18 cellular contexts compared by ENCODE assay signal in the genomic region with DNA sequence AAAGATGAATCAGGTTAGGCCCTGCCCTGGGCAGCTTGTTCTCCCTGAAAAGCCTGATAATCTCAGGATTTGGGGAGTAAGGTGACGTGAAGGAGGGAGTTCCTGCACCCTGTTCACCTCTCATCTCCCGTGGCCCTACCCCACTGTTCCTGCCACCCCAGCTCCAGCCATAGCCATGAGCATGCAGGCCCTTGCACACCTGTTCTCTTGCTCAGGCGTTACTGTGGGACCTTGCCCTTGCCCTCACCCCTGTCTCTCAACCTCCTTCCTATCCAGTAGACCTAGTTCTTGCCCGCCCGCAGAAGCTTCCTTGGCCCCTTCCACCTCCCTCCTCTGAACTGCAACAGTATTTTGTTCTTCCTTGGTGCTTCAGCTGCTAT. TPM values are rescaled to one million over a fixed set of nuclear protein-coding genes. Genes with fewer than 3 reads are reported as not detected.
DNase-seq lines count a peak whose midpoint lies in the region; ATAC-seq and TF ChIP-seq lines count a peak whose summit lies in the region.
"Had no signal": no experiment of that assay in that cellular context is flagged by ENCODE, and none has a peak within 500 bp of the region (broad histone marks: within the 10 kb centered on the region; RNA-seq: fewer than 3 reads in every experiment).

No MANE protein-coding gene starts in this region.

- H3K36me3 Mint-ChIP-seq in CD4-positive, alpha-beta memory T cell: no peaks in the 10 kb centered on the region
- H3K36me3 Mint-ChIP-seq in stimulated activated naive B cell treated with anti-CD40 and anti-IgM and Interleukin-4, amounts not matched to agents 10 μg/mL and 1 μg/mL and 100 μg/mL, for 72 hours: no peaks in the 10 kb centered on the region

- H3K27ac ChIP-seq in CD4-positive, alpha-beta memory T cell (ENCODE audit: low read depth, low read length): no peak overlapping the region
- H3K27ac ChIP-seq in ascending aorta (peak overlapping the region; percentile 36 to 79), right lobe of liver (peak overlapping the region in 2 of 3 donors; percentile 54 to 100)
- H3K27ac ChIP-seq: GM23248 had no signal

- peaks cover 0 to 13% (median 7%) of the 10 kb centered on the region in 4 donors for H3K4me1 Mint-ChIP-seq in CD4-positive, alpha-beta memory T cell
- H3K4me1 Mint-ChIP-seq in stimulated activated naive B cell treated with anti-CD40 and anti-IgM and Interleukin-4, amounts not matched to agents 10 μg/mL and 1 μg/mL and 100 μg/mL, for 72 hours: peaks cover 4 to 9% of the 10 kb centered on the region in 2 donors

- POLR2A ChIA-PET in CD4-positive, alpha-beta memory T cell (lab: Charles Lee; ENCODE audit: partially characterized antibody): interaction anchor here (1.2 kb wide), 1 partner anchor 76 kb away, joined by 3 read pairs; no protein-coding TSS in a partner anchor

- WGBS in right lobe of liver (ENCODE audit: insufficient coverage, low coverage, low lambda C conversion rate, missing lambda C conversion rate): 78% methylated on average over 4 of the region's 5 CpGs

- no peaks in the 10 kb centered on the region for H3K27me3 Mint-ChIP-seq in CD4-positive, alpha-beta memory T cell
- peaks cover 10 to 14% of the 10 kb centered on the region in 2 donors for H3K27me3 Mint-ChIP-seq in stimulated activated naive B cell treated with anti-CD40 and anti-IgM and Interleukin-4, amounts not matched to agents 10 μg/mL and 1 μg/mL and 100 μg/mL, for 72 hours
- H3K27me3 Mint-ChIP-seq: progenitor cell of endocrine pancreas had no signal

- peak overlapping the region in 7 of 8 donors; percentile 6 to 71 (median 26) for H3K4me3 Mint-ChIP-seq in CD4-positive, alpha-beta memory T cell
- H3K4me3 Mint-ChIP-seq in stimulated activated naive B cell treated with anti-CD40 and anti-IgM and Interleukin-4, amounts not matched to agents 10 μg/mL and 1 μg/mL and 100 μg/mL, for 72 hours: no peak overlapping the region

- H3K4me3 ChIP-seq in CD4-positive, alpha-beta memory T cell (ENCODE audit: low read length in 2 of 2): no peak overlapping the region
- H3K4me3 ChIP-seq in ascending aorta (no peak overlapping the region), right lobe of liver (no peak overlapping the region)

- H3K27me3 ChIP-seq in CD4-positive, alpha-beta memory T cell (ENCODE audit: insufficient read depth, low read length): no peaks in the 10 kb centered on the region
- no peaks in the 10 kb centered on the region for H3K27me3 ChIP-seq in ascending aorta
- H3K27me3 ChIP-seq in right lobe of liver: no peaks in the 10 kb centered on the region
- H3K27me3 ChIP-seq: BLaER1, testis had no signal

- TF ChIP-seq POLR2A in right lobe of liver (IDR thresholded peaks at IDR 0.05): no peak

- no peaks in the 10 kb centered on the region for H3K9me3 ChIP-seq in CD4-positive, alpha-beta memory T cell (ENCODE audit: control insufficient read depth in 1 of 2, low read length in 2 of 2)
- H3K9me3 ChIP-seq in ascending aorta (no peaks in the 10 kb centered on the region), right lobe of liver (no peaks in the 10 kb centered on the region)
- H3K9me3 ChIP-seq: BLaER1, testis had no signal

- H3K36me3 ChIP-seq in CD4-positive, alpha-beta memory T cell (ENCODE audit: insufficient read depth, low read length): no peaks in the 10 kb centered on the region
- H3K36me3 ChIP-seq in ascending aorta (peaks cover 14 to 20% of the 10 kb centered on the region in 2 donors), right lobe of liver (peaks cover 0 to 48% (median 17%) of the 10 kb centered on the region in 4 donors)

- H3K9me3 Mint-ChIP-seq in CD4-positive, alpha-beta memory T cell: no peaks in the 10 kb centered on the region
- H3K9me3 Mint-ChIP-seq in stimulated activated naive B cell treated with anti-CD40 and anti-IgM and Interleukin-4, amounts not matched to agents 10 μg/mL and 1 μg/mL and 100 μg/mL, for 72 hours: no peaks in the 10 kb centered on the region
- H3K9me3 Mint-ChIP-seq: activated naive CD4-positive, alpha-beta T cell treated with anti-CD3 and anti-CD28 coated beads for 36 hours had no signal

- intact Hi-C loops in CD4-positive, alpha-beta memory T cell (cut with micrococcal nuclease): loop anchor here (2.0 kb wide), 1 partner anchor 77 kb away; no protein-coding TSS in a partner anchor
- intact Hi-C loops in ascending aorta (cut with DNase I): loop anchor here (2.0 kb wide), 1 partner anchor 13 kb away; no protein-coding TSS in a partner anchor
- intact Hi-C loops in right lobe of liver (cut with DNase I): loop anchor here (5.0 kb wide), 2 partner anchors 61 to 71 kb away; no protein-coding TSS in a partner anchor

- CTCF ChIA-PET in CD4-positive, alpha-beta memory T cell (lab: Charles Lee; ENCODE audit: partially characterized antibody): interaction anchor here (0.8 to 9.6 kb wide), 15 partner anchors 10 to 120 kb away, joined by 3 to 166 read pairs (median 3); no protein-coding TSS in a partner anchor

- TF ChIP-seq CTCF in ascending aorta (IDR thresholded peaks at IDR 0.05): no peak
- TF ChIP-seq CTCF in right lobe of liver (IDR thresholded peaks at IDR 0.05): no peak

- peak in 2 of 4 donors; percentile 0 to 1 for ATAC-seq in right lobe of liver
- no peak for ATAC-seq in stimulated activated naive B cell treated with anti-CD40 and anti-IgM and Interleukin-4, amounts not matched to agents 10 μg/mL and 1 μg/mL and 100 μg/mL, for 72 hours (replicated peaks)
- no peak for ATAC-seq in HG02852 (IDR thresholded peaks at IDR 0.05; ENCODE audit: unreplicated experiment)

- H3K27ac Mint-ChIP-seq in CD4-positive, alpha-beta memory T cell: peak overlapping the region in 2 of 7 donors; percentile 44 to 69
- H3K27ac Mint-ChIP-seq in stimulated activated naive B cell treated with anti-CD40 and anti-IgM and Interleukin-4, amounts not matched to agents 10 μg/mL and 1 μg/mL and 100 μg/mL, for 72 hours: peak overlapping the region; percentile 37
- H3K27ac Mint-ChIP-seq: activated naive CD4-positive, alpha-beta T cell treated with anti-CD3 and anti-CD28 coated beads for 36 hours; progenitor cell of endocrine pancreas had no signal

- H3K4me1 ChIP-seq in CD4-positive, alpha-beta memory T cell (ENCODE audit: insufficient read depth, low read length): peaks cover 14% of the 10 kb centered on the region
- H3K4me1 ChIP-seq in ascending aorta: peaks cover 0 to 4% of the 10 kb centered on the region in 2 donors
- H3K4me1 ChIP-seq in right lobe of liver: peaks cover 0 to 76% (median 36%) of the 10 kb centered on the region in 4 donors

- no peak for DNase-seq in CD4-positive, alpha-beta memory T cell
- DNase-seq in ascending aorta (ENCODE audit: low spot score in 2 of 2): peak in 1 of 2 donors; percentile 62
- DNase-seq in right lobe of liver: peak in 1 of 3 donors; percentile 61
- DNase-seq in stimulated activated naive B cell treated with anti-CD40 and anti-IgM and Interleukin-4, amounts not matched to agents 10 μg/mL and 1 μg/mL and 100 μg/mL, for 72 hours: no peak
- no peak for DNase-seq in NCI-H1436 (lab: John Stamatoyannopoulos, UW)
- no peak for DNase-seq in NOMO-1 treated with DMSO at 0.1 percent for 48 hours (lab: John Stamatoyannopoulos, UW; ENCODE audit: unreplicated experiment)
- no peak for DNase-seq in NCI-H187 (lab: John Stamatoyannopoulos, UW)
- DNase-seq: activated naive CD4-positive, alpha-beta T cell treated with anti-CD3 and anti-CD28 coated beads for 36 hours; DND-41; effector memory CD4-positive, alpha-beta T cell; foreskin melanocyte; GM23248; NCI-H2107; testis had no signal

RNA-seq across cellular contexts. Expression of gene TSKU, which starts 15.0 kb away (rescaled TPM):
- not detected for total RNA-seq in CD4-positive, alpha-beta memory T cell
- under 1 TPM in 1 of 2 donors, not detected in 1; 0.13 TPM for polyA plus RNA-seq in CD4-positive, alpha-beta memory T cell
- total RNA-seq in ascending aorta: 121 TPM
- 1,000 to 10,000 TPM in 1 of 6 experiments, 100 to 1,000 TPM in 4, 10 to 100 TPM in 1; 66.1 to 1,026 (median 278) TPM for total RNA-seq in right lobe of liver
- total RNA-seq: mononuclear cell had no signal

Comparison
In these comparisons a context has a peak if more than half of its experiments do, and no peak if none do; other contexts are left out.
1. H3K4me3 Mint-ChIP-seq: peak in CD4-positive, alpha-beta memory T cell (7 of 8); none in stimulated activated naive B cell treated with anti-CD40 and anti-IgM and Interleukin-4, amounts not matched to agents 10 μg/mL and 1 μg/mL and 100 μg/mL, for 72 hours (0 of 2).
2. RNA of gene TSKU, which starts 15.0 kb away (total RNA-seq): 66.1 to 1,026 TPM in right lobe of liver and 121 TPM in ascending aorta (single experiment); not detected in CD4-positive, alpha-beta memory T cell; every median in the first group is over 10 times any median in the second.